In genomic region chr9:104322581-104322980, GRCh38 we compare ENCODE assay signal across 23 cellular contexts.
"Had no signal": no experiment of that assay in that cellular context is flagged by ENCODE, and none has a peak within 500 bp of the region (broad histone marks: within the 10 kb centered on the region; RNA-seq: fewer than 3 reads in every experiment).

No MANE protein-coding gene starts in this region.

- H3K9me3 ChIP-seq: SJSA1 had no signal

- H3K9ac ChIP-seq: KMS-11 had no signal

- ATAC-seq: K562 had no signal

- H3K27ac Mint-ChIP-seq: IgD-negative memory B cell had no signal

- H3K27me3 Mint-ChIP-seq: IgD-negative memory B cell had no signal

- H3K27ac ChIP-seq: HL-60, KMS-11, SJSA1, SK-N-MC had no signal

- H3K4me3 Mint-ChIP-seq: IgD-negative memory B cell had no signal

- H3K36me3 Mint-ChIP-seq: IgD-negative memory B cell had no signal

- H3K4me3 ChIP-seq: K562, SJSA1, SK-N-MC had no signal

- H3K9me3 Mint-ChIP-seq: IgD-negative memory B cell had no signal

- DNase-seq: MM.1S, NCI-H1092 treated with DMSO at 0.1 percent for 48 hours, NCI-H1436, NCI-H187, NCI-H2029, NCI-H2081 treated with DMSO at 0.1 percent for 48 hours, NCI-H2171, NCI-H226, NCI-H510A treated with DMSO at 0.1 percent for 48 hours, NCI-H526 treated with DMSO at 0.1 percent for 48 hours, NCI-H774, Right ventricle myocardium superior, RPMI8226, SIG-M5, SW 1271 had no signal

- H3K4me1 Mint-ChIP-seq: IgD-negative memory B cell had no signal

- H3K36me3 ChIP-seq: SJSA1 had no signal

- H3K27me3 ChIP-seq: SJSA1 had no signal

- FAIRE-seq: HTR-8/SVneo, K562, RCC 7860 had no signal

- H3K4me2 ChIP-seq: KMS-11 had no signal

- H3K4me1 ChIP-seq: SJSA1 had no signal
